In the genomic region with DNA sequence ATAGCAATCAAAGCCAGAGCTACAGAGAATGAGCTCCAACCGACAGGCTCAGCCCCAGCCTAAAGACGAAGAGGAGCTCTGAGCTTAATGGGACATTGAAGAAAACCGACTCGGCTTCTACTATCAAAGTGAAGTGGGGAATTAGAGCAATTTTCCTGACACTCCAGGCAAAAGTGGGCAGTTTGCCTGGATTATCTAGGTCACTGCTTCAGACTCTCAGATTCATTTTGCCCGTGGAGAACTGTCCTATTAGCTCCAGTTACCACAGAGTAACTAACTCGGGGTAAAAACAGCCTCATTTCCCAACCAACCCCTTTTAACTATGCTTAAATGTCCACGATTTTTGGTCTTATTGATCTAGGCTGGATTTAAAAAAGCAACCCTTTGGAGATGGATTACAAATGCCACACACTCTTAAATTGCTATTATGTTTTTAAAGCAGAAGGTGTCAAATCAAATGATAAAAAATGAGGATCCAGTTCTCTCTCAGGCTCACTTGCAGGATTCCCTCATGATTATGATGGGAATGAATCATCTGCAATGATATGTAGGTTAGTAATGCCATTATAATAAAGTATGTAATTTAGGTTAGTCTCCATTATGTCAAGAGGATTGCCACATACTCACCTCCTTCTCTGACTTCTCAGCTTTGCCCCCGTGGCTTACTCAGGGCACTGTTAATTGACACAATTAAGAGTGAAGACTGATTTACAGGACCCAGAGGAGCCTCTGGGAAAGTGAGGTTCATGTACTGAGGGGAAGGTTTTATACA, we compare ENCODE assay signal across 13 cellular contexts.
DNase-seq lines count a peak whose midpoint lies in the region; ATAC-seq, FAIRE-seq and TF ChIP-seq lines count a peak whose summit lies in the region.
"Had no signal": no experiment of that assay in that cellular context is flagged by ENCODE, and none has a peak within 500 bp of the region (broad histone marks: within the 10 kb centered on the region; RNA-seq: fewer than 3 reads in every experiment).

No MANE protein-coding gene starts in this region.

- H3K79me2 ChIP-seq in astrocyte (ENCODE audit: insufficient read depth, low read length): no peaks in the 10 kb centered on the region

- H3K4me1 Mint-ChIP-seq in astrocyte (ENCODE audit: low read depth, unreplicated experiment): no peaks in the 10 kb centered on the region

- peaks cover 3% of the 10 kb centered on the region for H3K9me3 Mint-ChIP-seq in astrocyte (ENCODE audit: unreplicated experiment)
- H3K9me3 Mint-ChIP-seq: H9; stimulated activated naive CD8-positive, alpha-beta T cell treated with anti-CD3 and anti-CD28 coated beads, Interleukin-15, amount 100 ng/mL, for 72 hours had no signal

- H2AFZ ChIP-seq in astrocyte (ENCODE audit: low read depth, low read length): no peak overlapping the region

- H3K9ac ChIP-seq in astrocyte (ENCODE audit: low read length): no peak overlapping the region
- H3K9ac ChIP-seq in colonic mucosa (ENCODE audit: low read depth in 2 of 2, low read length in 2 of 2): no peak overlapping the region

- 22% methylated on average over 5 of the region's 8 CpGs for WGBS in right lobe of liver (ENCODE audit: insufficient coverage, low coverage, low lambda C conversion rate, missing lambda C conversion rate)

- intact Hi-C loops in right lobe of liver (cut with DNase I): no loop called here
- intact Hi-C loops in colonic mucosa (cut with DNase I): no loop called here

- DNase-seq in Ammon's horn (ENCODE audit: low spot score): peak; percentile 22
- peak; percentile 96 for DNase-seq in NCI-H1105 treated with DMSO at 0.1 percent for 48 hours (lab: John Stamatoyannopoulos, UW)
- DNase-seq in astrocyte (ENCODE audit: low read depth): peak; percentile 7
- DNase-seq in right lobe of liver: no peak
- no peak for DNase-seq in colonic mucosa
- no peak for DNase-seq in AG08396 (ENCODE audit: low spot score)
- DNase-seq in RPMI8226: no peak
- DNase-seq: activated CD8-positive, alpha-beta T cell treated with anti-CD3 and anti-CD28 coated beads, Interleukin-2, amount 10 ng/mL, durations not matched to agents 7 days and 5 days; AML-193; H9; stimulated activated naive CD8-positive, alpha-beta T cell treated with anti-CD3 and anti-CD28 coated beads, Interleukin-15, amount 100 ng/mL, for 72 hours had no signal

- no peak for TF ChIP-seq POLR2A in right lobe of liver (IDR thresholded peaks at IDR 0.05)

- H3K4me1 ChIP-seq in astrocyte (ENCODE audit: insufficient read depth, low read length): no peaks in the 10 kb centered on the region
- H3K4me1 ChIP-seq in right lobe of liver: peaks cover 0 to 9% (median 0%) of the 10 kb centered on the region in 4 donors
- H3K4me1 ChIP-seq in colonic mucosa: no peaks in the 10 kb centered on the region

- no peaks in the 10 kb centered on the region for H4K20me1 ChIP-seq in astrocyte (ENCODE audit: insufficient read depth, low read length)

- no peak overlapping the region for H3K27ac ChIP-seq in astrocyte (ENCODE audit: low read depth, low read length)
- H3K27ac ChIP-seq in right lobe of liver: no peak overlapping the region
- H3K27ac ChIP-seq in colonic mucosa: no peak overlapping the region

- H3K36me3 Mint-ChIP-seq in astrocyte (ENCODE audit: low read depth, unreplicated experiment): no peaks in the 10 kb centered on the region

- ATAC-seq in right lobe of liver (peak; percentile 77 to 89 (median 88)), HG03571 (IDR thresholded peaks at IDR 0.05; ENCODE audit: unreplicated experiment) (no peak)
- ATAC-seq: activated CD8-positive, alpha-beta T cell treated with anti-CD3 and anti-CD28 coated beads, Interleukin-2, amount 10 ng/mL, durations not matched to agents 7 days and 5 days; K562; stimulated activated naive CD8-positive, alpha-beta T cell treated with anti-CD3 and anti-CD28 coated beads, Interleukin-15, amount 100 ng/mL, for 72 hours had no signal

- H3K27ac Mint-ChIP-seq in astrocyte (ENCODE audit: unreplicated experiment): no peak overlapping the region
- H3K27ac Mint-ChIP-seq: activated CD8-positive, alpha-beta T cell treated with anti-CD3 and anti-CD28 coated beads, Interleukin-2, amount 10 ng/mL, durations not matched to agents 7 days and 5 days; H9; stimulated activated naive CD8-positive, alpha-beta T cell treated with anti-CD3 and anti-CD28 coated beads, Interleukin-15, amount 100 ng/mL, for 72 hours had no signal

- H3K4me2 ChIP-seq in astrocyte (ENCODE audit: low read length): no peak overlapping the region

- H3K9me3 ChIP-seq in astrocyte (ENCODE audit: insufficient read depth, low read depth, low read length) (no peaks in the 10 kb centered on the region), right lobe of liver (no peaks in the 10 kb centered on the region), colonic mucosa (no peaks in the 10 kb centered on the region)

- no peak for FAIRE-seq in astrocyte (lab: Jason Lieb, UNC)
- FAIRE-seq: K562 had no signal

- no peak overlapping the region for H3K4me3 Mint-ChIP-seq in astrocyte (ENCODE audit: unreplicated experiment)
- H3K4me3 Mint-ChIP-seq: activated CD8-positive, alpha-beta T cell treated with anti-CD3 and anti-CD28 coated beads, Interleukin-2, amount 10 ng/mL, durations not matched to agents 7 days and 5 days; H9; stimulated activated naive CD8-positive, alpha-beta T cell treated with anti-CD3 and anti-CD28 coated beads, Interleukin-15, amount 100 ng/mL, for 72 hours had no signal

- H3K27me3 ChIP-seq in astrocyte (ENCODE audit: insufficient read depth, low read length) (no peaks in the 10 kb centered on the region), right lobe of liver (no peaks in the 10 kb centered on the region), colonic mucosa (no peaks in the 10 kb centered on the region)

- H3K27me3 Mint-ChIP-seq in astrocyte (ENCODE audit: low read depth, unreplicated experiment): no peaks in the 10 kb centered on the region
- H3K27me3 Mint-ChIP-seq: stimulated activated naive CD8-positive, alpha-beta T cell treated with anti-CD3 and anti-CD28 coated beads, Interleukin-15, amount 100 ng/mL, for 72 hours had no signal

- H3K36me3 ChIP-seq in astrocyte (ENCODE audit: insufficient read depth, low read length): no peaks in the 10 kb centered on the region
- no peaks in the 10 kb centered on the region for H3K36me3 ChIP-seq in right lobe of liver
- no peaks in the 10 kb centered on the region for H3K36me3 ChIP-seq in colonic mucosa

- no peak overlapping the region for H3K4me3 ChIP-seq in astrocyte (ENCODE audit: insufficient read depth, low read depth, low read length)
- no peak overlapping the region for H3K4me3 ChIP-seq in right lobe of liver
- no peak overlapping the region for H3K4me3 ChIP-seq in colonic mucosa
- H3K4me3 ChIP-seq: K562 had no signal

- TF ChIP-seq CTCF in astrocyte (IDR thresholded peaks at IDR 0.05; ENCODE audit: insufficient read depth, low read depth, low read length): no peak
- TF ChIP-seq CTCF in right lobe of liver (IDR thresholded peaks at IDR 0.05): no peak
- no peak for TF ChIP-seq CTCF in colonic mucosa (IDR thresholded peaks at IDR 0.05)

Comparison
In these comparisons a context has a peak if more than half of its experiments do, and no peak if none do; other contexts are left out.
1. DNase-seq: peak in Ammon's horn (single experiment), NCI-H1105 treated with DMSO at 0.1 percent for 48 hours (single experiment) and astrocyte (single experiment); none in right lobe of liver (0 of 3), colonic mucosa (single experiment), AG08396 (single experiment) and RPMI8226 (single experiment).